ENCODE assay signal across 10 cellular contexts in the genomic region with DNA sequence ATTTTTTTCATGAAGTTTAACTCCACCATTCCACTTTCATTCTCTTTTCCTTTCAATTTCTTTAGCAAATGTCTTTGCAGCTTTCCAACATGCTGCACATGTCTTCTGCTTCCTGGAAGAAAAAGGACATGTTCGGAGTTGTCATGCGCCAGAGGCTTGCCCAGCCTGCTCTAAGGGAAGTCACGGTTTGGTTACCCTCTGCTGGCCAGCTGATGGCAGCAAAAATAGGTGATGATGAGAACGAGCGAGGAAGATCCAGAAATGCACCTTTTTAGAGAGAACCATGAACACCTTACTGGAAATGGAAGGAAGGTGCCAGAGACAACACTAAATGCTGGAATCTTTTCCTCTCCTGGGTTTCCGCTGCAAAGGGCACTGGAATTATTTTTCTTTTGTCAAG. TPM values are rescaled to one million over a fixed set of nuclear protein-coding genes. Genes with fewer than 3 reads are reported as not detected.
DNase-seq lines count a peak whose midpoint lies in the region; ATAC-seq and TF ChIP-seq lines count a peak whose summit lies in the region.
"Had no signal": no experiment of that assay in that cellular context is flagged by ENCODE, and none has a peak within 500 bp of the region (broad histone marks: within the 10 kb centered on the region; RNA-seq: fewer than 3 reads in every experiment).

No MANE protein-coding gene starts in this region.

- H3K4me1 Mint-ChIP-seq in activated CD4-positive, alpha-beta memory T cell treated with anti-CD3 and anti-CD28 coated beads for 36 hours (ENCODE audit: low read depth) = peaks cover 10% of the 10 kb centered on the region
- H3K4me1 Mint-ChIP-seq in activated CD4-positive, alpha-beta memory T cell treated with anti-CD3 and anti-CD28 coated beads, Interleukin-2, amount 10 ng/mL, durations not matched to agents 7 days and 5 days = peaks cover 22% of the 10 kb centered on the region
- H3K4me1 Mint-ChIP-seq in stimulated activated naive B cell treated with anti-CD40 and anti-IgM and Interleukin-4, amounts not matched to agents 10 μg/mL and 1 μg/mL and 100 μg/mL, for 72 hours = peaks cover 13 to 14% of the 10 kb centered on the region in 2 donors

- H3K27ac Mint-ChIP-seq in activated CD4-positive, alpha-beta memory T cell treated with anti-CD3 and anti-CD28 coated beads for 36 hours = no peak overlapping the region
- H3K27ac Mint-ChIP-seq in activated CD4-positive, alpha-beta memory T cell treated with anti-CD3 and anti-CD28 coated beads, Interleukin-2, amount 10 ng/mL, durations not matched to agents 7 days and 5 days = no peak overlapping the region
- no peak overlapping the region for H3K27ac Mint-ChIP-seq in stimulated activated naive B cell treated with anti-CD40 and anti-IgM and Interleukin-4, amounts not matched to agents 10 μg/mL and 1 μg/mL and 100 μg/mL, for 72 hours

- no peak overlapping the region for H3K4me3 ChIP-seq in choroid plexus epithelial cell (ENCODE audit: low read depth, low read length)
- H3K4me3 ChIP-seq: psoas muscle had no signal

- peaks cover 3% of the 10 kb centered on the region for H3K36me3 Mint-ChIP-seq in activated CD4-positive, alpha-beta memory T cell treated with anti-CD3 and anti-CD28 coated beads for 36 hours
- no peaks in the 10 kb centered on the region for H3K36me3 Mint-ChIP-seq in activated CD4-positive, alpha-beta memory T cell treated with anti-CD3 and anti-CD28 coated beads, Interleukin-2, amount 10 ng/mL, durations not matched to agents 7 days and 5 days (ENCODE audit: low read depth)
- H3K36me3 Mint-ChIP-seq in stimulated activated naive B cell treated with anti-CD40 and anti-IgM and Interleukin-4, amounts not matched to agents 10 μg/mL and 1 μg/mL and 100 μg/mL, for 72 hours = peaks cover 7 to 8% of the 10 kb centered on the region in 2 donors

- peak; percentile 23 for DNase-seq in activated CD4-positive, alpha-beta memory T cell treated with anti-CD3 and anti-CD28 coated beads for 36 hours
- no peak for DNase-seq in activated CD4-positive, alpha-beta memory T cell treated with anti-CD3 and anti-CD28 coated beads, Interleukin-2, amount 10 ng/mL, durations not matched to agents 7 days and 5 days
- peak; percentile 49 for DNase-seq in NCI-H69 (lab: John Stamatoyannopoulos, UW)
- DNase-seq in choroid plexus epithelial cell (ENCODE audit: low read depth) = no peak
- DNase-seq in stimulated activated naive B cell treated with anti-CD40 and anti-IgM and Interleukin-4, amounts not matched to agents 10 μg/mL and 1 μg/mL and 100 μg/mL, for 72 hours = no peak
- no peak for DNase-seq in DMS153 treated with DMSO at 0.1 percent for 48 hours (lab: John Stamatoyannopoulos, UW; ENCODE audit: unreplicated experiment)
- no peak for DNase-seq in HCEC 1CT
- DNase-seq: NCI-H226, psoas muscle had no signal

- H3K27me3 Mint-ChIP-seq in activated CD4-positive, alpha-beta memory T cell treated with anti-CD3 and anti-CD28 coated beads for 36 hours = no peaks in the 10 kb centered on the region
- peaks cover 3% of the 10 kb centered on the region for H3K27me3 Mint-ChIP-seq in activated CD4-positive, alpha-beta memory T cell treated with anti-CD3 and anti-CD28 coated beads, Interleukin-2, amount 10 ng/mL, durations not matched to agents 7 days and 5 days
- H3K27me3 Mint-ChIP-seq in stimulated activated naive B cell treated with anti-CD40 and anti-IgM and Interleukin-4, amounts not matched to agents 10 μg/mL and 1 μg/mL and 100 μg/mL, for 72 hours = no peaks in the 10 kb centered on the region

- no peak overlapping the region for H3K4me3 Mint-ChIP-seq in activated CD4-positive, alpha-beta memory T cell treated with anti-CD3 and anti-CD28 coated beads for 36 hours
- H3K4me3 Mint-ChIP-seq in activated CD4-positive, alpha-beta memory T cell treated with anti-CD3 and anti-CD28 coated beads, Interleukin-2, amount 10 ng/mL, durations not matched to agents 7 days and 5 days = no peak overlapping the region
- peak overlapping the region; percentile 43 to 46 for H3K4me3 Mint-ChIP-seq in stimulated activated naive B cell treated with anti-CD40 and anti-IgM and Interleukin-4, amounts not matched to agents 10 μg/mL and 1 μg/mL and 100 μg/mL, for 72 hours

- no peaks in the 10 kb centered on the region for H3K9me3 Mint-ChIP-seq in activated CD4-positive, alpha-beta memory T cell treated with anti-CD3 and anti-CD28 coated beads for 36 hours
- H3K9me3 Mint-ChIP-seq in activated CD4-positive, alpha-beta memory T cell treated with anti-CD3 and anti-CD28 coated beads, Interleukin-2, amount 10 ng/mL, durations not matched to agents 7 days and 5 days = no peaks in the 10 kb centered on the region
- no peaks in the 10 kb centered on the region for H3K9me3 Mint-ChIP-seq in stimulated activated naive B cell treated with anti-CD40 and anti-IgM and Interleukin-4, amounts not matched to agents 10 μg/mL and 1 μg/mL and 100 μg/mL, for 72 hours

- intact Hi-C loops in activated CD4-positive, alpha-beta memory T cell treated with anti-CD3 and anti-CD28 coated beads for 36 hours (cut with micrococcal nuclease) = no loop called here

- POLR2A ChIA-PET in activated CD4-positive, alpha-beta memory T cell treated with anti-CD3 and anti-CD28 coated beads for 36 hours (lab: Charles Lee) = interaction anchor here (0.6 kb wide), 1 partner anchor 103 kb away, joined by 3 read pairs; no protein-coding TSS in a partner anchor
- POLR2A ChIA-PET in activated CD4-positive, alpha-beta memory T cell treated with anti-CD3 and anti-CD28 coated beads, Interleukin-2, amount 10 ng/mL, durations not matched to agents 7 days and 5 days (lab: Charles Lee) = no interaction called here

- TF ChIP-seq CTCF in choroid plexus epithelial cell (conservative IDR thresholded peaks at IDR 0.05; ENCODE audit: low read depth, low read length) = peak; percentile 13

- CTCF ChIA-PET in activated CD4-positive, alpha-beta memory T cell treated with anti-CD3 and anti-CD28 coated beads for 36 hours (lab: Charles Lee) = no interaction called here
- CTCF ChIA-PET in activated CD4-positive, alpha-beta memory T cell treated with anti-CD3 and anti-CD28 coated beads, Interleukin-2, amount 10 ng/mL, durations not matched to agents 7 days and 5 days (lab: Charles Lee) = interaction anchor here (0.7 kb wide), 1 partner anchor 26 kb away, joined by 3 read pairs; no protein-coding TSS in a partner anchor

- peak in 1 of 2 donors; percentile 41 for ATAC-seq in stimulated activated naive B cell treated with anti-CD40 and anti-IgM and Interleukin-4, amounts not matched to agents 10 μg/mL and 1 μg/mL and 100 μg/mL, for 72 hours (replicated peaks)
- no peak for ATAC-seq in GM21825 (IDR thresholded peaks at IDR 0.05; ENCODE audit: unreplicated experiment)
- ATAC-seq: psoas muscle had no signal

RNA-seq across cellular contexts. Expression of a gene that starts 4.9 kb away (rescaled TPM):
- total RNA-seq in activated CD4-positive, alpha-beta memory T cell treated with anti-CD3 and anti-CD28 coated beads for 36 hours = 1 to 10 TPM; 6.2 TPM
- 1 to 10 TPM; 6.9 TPM for total RNA-seq in activated CD4-positive, alpha-beta memory T cell treated with anti-CD3 and anti-CD28 coated beads, Interleukin-2, amount 10 ng/mL, durations not matched to agents 7 days and 5 days

RNA-seq across cellular contexts. Expression of a gene that starts 29.3 kb away (rescaled TPM):
- total RNA-seq in activated CD4-positive, alpha-beta memory T cell treated with anti-CD3 and anti-CD28 coated beads for 36 hours = 10 to 100 TPM; 49.1 to 50.6 TPM
- total RNA-seq in activated CD4-positive, alpha-beta memory T cell treated with anti-CD3 and anti-CD28 coated beads, Interleukin-2, amount 10 ng/mL, durations not matched to agents 7 days and 5 days = 10 to 100 TPM; 63.1 to 65.5 TPM

RNA-seq across cellular contexts. Expression of a gene that starts 36.8 kb away (rescaled TPM):
- 10 to 100 TPM; 18.0 to 18.6 TPM for total RNA-seq in activated CD4-positive, alpha-beta memory T cell treated with anti-CD3 and anti-CD28 coated beads for 36 hours
- 10 to 100 TPM; 21.1 to 22.1 TPM for total RNA-seq in activated CD4-positive, alpha-beta memory T cell treated with anti-CD3 and anti-CD28 coated beads, Interleukin-2, amount 10 ng/mL, durations not matched to agents 7 days and 5 days

RNA-seq across cellular contexts. Expression of a gene that starts 44.0 kb away (rescaled TPM):
- 10 to 100 TPM; 93.1 to 98.2 TPM for total RNA-seq in activated CD4-positive, alpha-beta memory T cell treated with anti-CD3 and anti-CD28 coated beads for 36 hours
- total RNA-seq in activated CD4-positive, alpha-beta memory T cell treated with anti-CD3 and anti-CD28 coated beads, Interleukin-2, amount 10 ng/mL, durations not matched to agents 7 days and 5 days = 10 to 100 TPM; 81.7 to 86.3 TPM

RNA-seq across cellular contexts. Expression of a gene that starts 56.5 kb away (rescaled TPM):
- total RNA-seq in activated CD4-positive, alpha-beta memory T cell treated with anti-CD3 and anti-CD28 coated beads for 36 hours = 100 to 1,000 TPM; 393 to 398 TPM
- total RNA-seq in activated CD4-positive, alpha-beta memory T cell treated with anti-CD3 and anti-CD28 coated beads, Interleukin-2, amount 10 ng/mL, durations not matched to agents 7 days and 5 days = 100 to 1,000 TPM; 266 to 273 TPM

Comparison
In these comparisons a context has a peak if more than half of its experiments do, and no peak if none do; other contexts are left out.
1. DNase-seq: peak in activated CD4-positive, alpha-beta memory T cell treated with anti-CD3 and anti-CD28 coated beads for 36 hours (single experiment) and NCI-H69 (single experiment); none in activated CD4-positive, alpha-beta memory T cell treated with anti-CD3 and anti-CD28 coated beads, Interleukin-2, amount 10 ng/mL, durations not matched to agents 7 days and 5 days (single experiment), choroid plexus epithelial cell (single experiment), stimulated activated naive B cell treated with anti-CD40 and anti-IgM and Interleukin-4, amounts not matched to agents 10 μg/mL and 1 μg/mL and 100 μg/mL, for 72 hours (single experiment), DMS153 treated with DMSO at 0.1 percent for 48 hours (single experiment) and HCEC 1CT (single experiment).
2. H3K4me3 Mint-ChIP-seq: peak in stimulated activated naive B cell treated with anti-CD40 and anti-IgM and Interleukin-4, amounts not matched to agents 10 μg/mL and 1 μg/mL and 100 μg/mL, for 72 hours (2 of 2); none in activated CD4-positive, alpha-beta memory T cell treated with anti-CD3 and anti-CD28 coated beads for 36 hours (single experiment) and activated CD4-positive, alpha-beta memory T cell treated with anti-CD3 and anti-CD28 coated beads, Interleukin-2, amount 10 ng/mL, durations not matched to agents 7 days and 5 days (single experiment).